Comparison of ENCODE assay signal across 8 cellular contexts in genomic region chr19:7533925-7534480, GRCh38. TPM values are rescaled to one million over a fixed set of nuclear protein-coding genes. Genes with fewer than 3 reads are reported as not detected.
DNase-seq lines count a peak whose midpoint lies in the region; ATAC-seq and TF ChIP-seq lines count a peak whose summit lies in the region.

No MANE protein-coding gene starts in this region.

- H3K27ac Mint-ChIP-seq in CD14-positive monocyte: peak overlapping the region; percentile 74 to 95 (median 88)
- peak overlapping the region; percentile 80 for H3K27ac Mint-ChIP-seq in activated CD4-positive, alpha-beta T cell treated with anti-CD3 and anti-CD28 coated beads, Interleukin-2, amount 10 ng/mL, durations not matched to agents 24 days and 14 days

- H3K27me3 Mint-ChIP-seq in CD14-positive monocyte (ENCODE audit: low read depth in 3 of 3): peaks cover 0 to 5% (median 2%) of the 10 kb centered on the region in 3 donors
- no peaks in the 10 kb centered on the region for H3K27me3 Mint-ChIP-seq in activated CD4-positive, alpha-beta T cell treated with anti-CD3 and anti-CD28 coated beads, Interleukin-2, amount 10 ng/mL, durations not matched to agents 24 days and 14 days

- DNase-seq in CD14-positive monocyte (ENCODE audit: low spot score) (peak; percentile 70), NCI-H510A treated with DMSO at 0.1 percent for 48 hours (lab: John Stamatoyannopoulos, UW) (peak; percentile 62), choroid plexus epithelial cell (ENCODE audit: low read depth) (peak; percentile 95), kidney tubule cell (ENCODE audit: low spot score) (peak; percentile 83)
- DNase-seq in activated CD4-positive, alpha-beta T cell treated with anti-CD3 and anti-CD28 coated beads, Interleukin-2, amount 10 ng/mL, durations not matched to agents 24 days and 14 days: peak; percentile 95
- DNase-seq in stimulated activated CD4-positive, alpha-beta T cell treated with anti-CD3 and anti-CD28 coated beads, Interleukin-15, amount 100 ng/mL, for 48 hours (ENCODE audit: low read depth in 2 of 2): peak; percentile 71 to 76

- ATAC-seq in HG02588 (IDR thresholded peaks at IDR 0.05; ENCODE audit: unreplicated experiment) (peak; percentile 41), GM21447 (IDR thresholded peaks at IDR 0.05; ENCODE audit: unreplicated experiment) (no peak)

- no peak for TF ChIP-seq CTCF in CD14-positive monocyte (IDR thresholded peaks at IDR 0.05)
- no peak for TF ChIP-seq CTCF in choroid plexus epithelial cell (conservative IDR thresholded peaks at IDR 0.05; ENCODE audit: low read depth, low read length)

- intact Hi-C loops in CD14-positive monocyte (cut with micrococcal nuclease): loop anchor here (1.0 to 10.0 kb wide), 2 partner anchors 12 to 139 kb away; partner anchors contain the start of gene MCOLN1 (in 1 of the 2)
- intact Hi-C loops in activated CD4-positive, alpha-beta T cell treated with anti-CD3 and anti-CD28 coated beads, Interleukin-2, amount 10 ng/mL, durations not matched to agents 24 days and 14 days (cut with micrococcal nuclease): loop anchor here (1.0 to 10.0 kb wide), 3 partner anchors 12 to 139 kb away; partner anchors contain the start of gene MCOLN1

- peak overlapping the region; percentile 98 for H3K4me3 ChIP-seq in choroid plexus epithelial cell (ENCODE audit: low read depth, low read length)

- H3K9me3 Mint-ChIP-seq in CD14-positive monocyte: no peaks in the 10 kb centered on the region
- no peaks in the 10 kb centered on the region for H3K9me3 Mint-ChIP-seq in activated CD4-positive, alpha-beta T cell treated with anti-CD3 and anti-CD28 coated beads, Interleukin-2, amount 10 ng/mL, durations not matched to agents 24 days and 14 days

- peaks cover 32% of the 10 kb centered on the region for H3K4me1 Mint-ChIP-seq in CD14-positive monocyte
- peaks cover 13% of the 10 kb centered on the region for H3K4me1 Mint-ChIP-seq in activated CD4-positive, alpha-beta T cell treated with anti-CD3 and anti-CD28 coated beads, Interleukin-2, amount 10 ng/mL, durations not matched to agents 24 days and 14 days

- H3K36me3 Mint-ChIP-seq in CD14-positive monocyte: peaks cover 44 to 62% of the 10 kb centered on the region in 2 donors
- peaks cover 25% of the 10 kb centered on the region for H3K36me3 Mint-ChIP-seq in activated CD4-positive, alpha-beta T cell treated with anti-CD3 and anti-CD28 coated beads, Interleukin-2, amount 10 ng/mL, durations not matched to agents 24 days and 14 days (ENCODE audit: low read depth)

- peak overlapping the region; percentile 89 to 94 for H3K4me3 Mint-ChIP-seq in CD14-positive monocyte
- H3K4me3 Mint-ChIP-seq in activated CD4-positive, alpha-beta T cell treated with anti-CD3 and anti-CD28 coated beads, Interleukin-2, amount 10 ng/mL, durations not matched to agents 24 days and 14 days: peak overlapping the region; percentile 96

RNA-seq across cellular contexts. Expression of gene PNPLA6, which starts 1.5 kb away (rescaled TPM):
- polyA plus RNA-seq in CD14-positive monocyte: 10 to 100 TPM; 11.2 to 14.4 TPM
- 122 and 125 TPM in 2 replicates for total RNA-seq in activated CD4-positive, alpha-beta T cell treated with anti-CD3 and anti-CD28 coated beads, Interleukin-2, amount 10 ng/mL, durations not matched to agents 24 days and 14 days

RNA-seq across cellular contexts. Expression of gene MCOLN1, which starts 11.6 kb away (rescaled TPM):
- polyA plus RNA-seq in CD14-positive monocyte: 10 to 100 TPM; 32.8 to 34.3 TPM
- 13.3 and 13.7 TPM in 2 replicates for total RNA-seq in activated CD4-positive, alpha-beta T cell treated with anti-CD3 and anti-CD28 coated beads, Interleukin-2, amount 10 ng/mL, durations not matched to agents 24 days and 14 days

RNA-seq across cellular contexts. Expression of gene ZNF358, which starts 18.1 kb away (rescaled TPM):
- polyA plus RNA-seq in CD14-positive monocyte: 1 to 10 TPM in 1 of 2 donors, under 1 TPM in 1; 0.41 to 1.0 TPM
- total RNA-seq in activated CD4-positive, alpha-beta T cell treated with anti-CD3 and anti-CD28 coated beads, Interleukin-2, amount 10 ng/mL, durations not matched to agents 24 days and 14 days: 5.1 and 5.7 TPM in 2 replicates

RNA-seq across cellular contexts. Expression of gene PEX11G, which starts 45.2 kb away (rescaled TPM):
- polyA plus RNA-seq in CD14-positive monocyte: 1 to 10 TPM; 1.4 to 3.0 TPM
- total RNA-seq in activated CD4-positive, alpha-beta T cell treated with anti-CD3 and anti-CD28 coated beads, Interleukin-2, amount 10 ng/mL, durations not matched to agents 24 days and 14 days: 1.1 and 1.2 TPM in 2 replicates
